Comparison of ENCODE assay signal across 8 cellular contexts in the genomic region with DNA sequence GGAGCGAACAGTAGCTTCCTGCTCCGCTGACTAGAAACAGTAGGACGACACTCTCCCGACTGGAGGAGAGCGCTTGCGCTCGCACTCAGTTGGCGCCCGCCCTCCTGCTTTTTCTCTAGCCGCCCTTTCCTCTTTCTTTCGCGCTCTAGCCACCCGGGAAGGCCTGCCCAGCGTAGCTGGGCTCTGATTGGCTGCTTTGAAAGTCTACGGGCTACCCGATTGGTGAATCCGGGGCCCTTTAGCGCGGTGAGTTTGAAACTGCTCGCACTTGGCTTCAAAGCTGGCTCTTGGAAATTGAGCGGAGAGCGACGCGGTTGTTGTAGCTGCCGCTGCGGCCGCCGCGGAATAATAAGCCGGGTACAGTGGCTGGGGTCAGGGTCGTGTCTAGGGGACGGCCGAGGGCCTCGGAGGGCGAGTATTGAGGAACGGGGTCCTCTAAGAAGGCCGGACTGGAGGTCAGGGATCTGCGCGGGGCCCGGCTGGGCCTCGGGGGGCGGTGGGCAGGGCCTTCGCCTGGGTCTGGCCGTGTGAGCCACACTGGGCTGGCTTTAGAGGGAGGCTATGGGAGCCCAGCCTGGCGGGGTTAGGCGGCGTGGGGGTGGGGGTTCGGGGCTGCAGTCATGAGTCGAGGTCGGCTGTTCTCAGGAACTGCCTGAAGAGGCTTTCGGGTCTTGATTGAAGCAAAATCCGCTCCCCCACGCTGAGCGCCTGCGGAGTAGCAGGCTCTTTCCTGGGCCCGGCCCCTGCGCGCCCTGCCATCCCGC. TPM values are rescaled to one million over a fixed set of nuclear protein-coding genes. Genes with fewer than 3 reads are reported as not detected.
DNase-seq lines count a peak whose midpoint lies in the region; ATAC-seq and TF ChIP-seq lines count a peak whose summit lies in the region.

A gene (plus strand): TSS at position 265 of the 764 bp plus-strand sequence. CDS start 1,688 bp downstream, outside the sequence.

- POLR2A ChIA-PET in BJ (lab: Charles Lee) = interaction anchor here (0.5 kb wide), 1 partner anchor 845 kb away, joined by 26 read pairs; no protein-coding TSS in a partner anchor

- TF ChIP-seq CTCF in BJ (IDR thresholded peaks at IDR 0.05; ENCODE audit: insufficient read depth, low read depth, low read length) = no peak

- peak within 1 kb of the TSS; percentile 69 for H3K4me3 ChIP-seq in BJ (ENCODE audit: low read depth, low read length)

- peak; percentile 92 for DNase-seq in BJ (ENCODE audit: low read depth)
- peak; percentile 81 for DNase-seq in GM19240 (ENCODE audit: insufficient read length, low spot score)
- DNase-seq in NCI-H526 (lab: John Stamatoyannopoulos, UW) = peak; percentile 95 to 97
- peak; percentile 97 for DNase-seq in activated CD4-positive, alpha-beta T cell treated with anti-CD3 and anti-CD28 coated beads for 48 hours
- peak; percentile 62 for DNase-seq in cortex of kidney (lab: John Stamatoyannopoulos, UW)
- peak; percentile 100 for DNase-seq in left kidney (ENCODE audit: low read depth, low spot score)
- peak; percentile 94 to 95 for DNase-seq in stimulated activated CD4-positive, alpha-beta T cell treated with anti-CD3 and anti-CD28 coated beads, Interleukin-2, amount 100 ng/mL, for 24 hours

- ATAC-seq in HG03460 (IDR thresholded peaks at IDR 0.05; ENCODE audit: unreplicated experiment) = peak; percentile 96

- CTCF ChIA-PET in BJ (lab: Yijun Ruan, JAX) = no interaction called here

- H3K36me3 ChIP-seq in BJ (ENCODE audit: control insufficient read depth, insufficient read depth, low read length) = no peaks in the 10 kb centered on the region

- no peaks in the 10 kb centered on the region for H3K27me3 ChIP-seq in BJ (ENCODE audit: control insufficient read depth, insufficient read depth, low read length)

RNA-seq across cellular contexts. Expression of the gene that starts here (rescaled TPM):
- 16.8 and 30.6 TPM in 2 replicates for polyA plus RNA-seq in BJ (2011; rRNA removed)
- 4.5 and 5.7 TPM in 2 replicates for polyA minus RNA-seq in BJ (2011; rRNA and poly(A)+ RNA removed)

Comparison
In these comparisons a context has a peak if more than half of its experiments do, and no peak if none do; other contexts are left out.
1. Peak in every context shown above with its lines: DNase-seq, ATAC-seq and H3K4me3 ChIP-seq.